1 cellular context compared by ENCODE assay signal in genomic region chr4:17811078-17811603, GRCh38.
TF ChIP-seq lines count a peak whose summit lies in the region.

No MANE protein-coding gene starts in this region.

TF ChIP-seq in K562, 482 proteins besides CTCF, POLR2A, EP300 and RAD21 (continues in another document):
- TF ChIP-seq, protein P1, sequence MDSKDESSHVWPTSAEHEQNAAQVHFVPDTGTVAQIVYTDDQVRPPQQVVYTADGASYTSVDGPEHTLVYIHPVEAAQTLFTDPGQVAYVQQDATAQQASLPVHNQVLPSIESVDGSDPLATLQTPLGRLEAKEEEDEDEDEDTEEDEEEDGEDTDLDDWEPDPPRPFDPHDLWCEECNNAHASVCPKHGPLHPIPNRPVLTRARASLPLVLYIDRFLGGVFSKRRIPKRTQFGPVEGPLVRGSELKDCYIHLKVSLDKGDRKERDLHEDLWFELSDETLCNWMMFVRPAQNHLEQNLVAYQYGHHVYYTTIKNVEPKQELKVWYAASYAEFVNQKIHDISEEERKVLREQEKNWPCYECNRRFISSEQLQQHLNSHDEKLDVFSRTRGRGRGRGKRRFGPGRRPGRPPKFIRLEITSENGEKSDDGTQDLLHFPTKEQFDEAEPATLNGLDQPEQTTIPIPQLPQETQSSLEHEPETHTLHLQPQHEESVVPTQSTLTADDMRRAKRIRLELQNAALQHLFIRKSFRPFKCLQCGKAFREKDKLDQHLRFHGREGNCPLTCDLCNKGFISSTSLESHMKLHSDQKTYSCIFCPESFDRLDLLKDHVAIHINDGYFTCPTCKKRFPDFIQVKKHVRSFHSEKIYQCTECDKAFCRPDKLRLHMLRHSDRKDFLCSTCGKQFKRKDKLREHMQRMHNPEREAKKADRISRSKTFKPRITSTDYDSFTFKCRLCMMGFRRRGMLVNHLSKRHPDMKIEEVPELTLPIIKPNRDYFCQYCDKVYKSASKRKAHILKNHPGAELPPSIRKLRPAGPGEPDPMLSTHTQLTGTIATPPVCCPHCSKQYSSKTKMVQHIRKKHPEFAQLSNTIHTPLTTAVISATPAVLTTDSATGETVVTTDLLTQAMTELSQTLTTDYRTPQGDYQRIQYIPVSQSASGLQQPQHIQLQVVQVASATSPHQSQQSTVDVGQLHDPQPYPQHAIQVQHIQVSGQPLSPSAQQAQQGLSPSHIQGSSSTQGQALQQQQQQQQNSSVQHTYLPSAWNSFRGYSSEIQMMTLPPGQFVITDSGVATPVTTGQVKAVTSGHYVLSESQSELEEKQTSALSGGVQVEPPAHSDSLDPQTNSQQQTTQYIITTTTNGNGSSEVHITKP (IDR thresholded peaks at IDR 0.05; ENCODE audit: partially characterized antibody), result no peak
- TF ChIP-seq PATZ1 (CRISPR knock-in tag; IDR thresholded peaks at IDR 0.05; ENCODE audit: borderline replicate concordance) (no peak), SUPT5H (IDR thresholded peaks at IDR 0.05) (no peak), MAZ (CRISPR knock-in tag; conservative IDR thresholded peaks at IDR 0.05 in 1 of 2, IDR thresholded peaks at IDR 0.05 in 1 of 2) (no peak; a peak in 1 of 4 replicates), ZNF584 (CRISPR knock-in tag; IDR thresholded peaks at IDR 0.05; ENCODE audit: low read depth) (no peak), MEIS2 (IDR thresholded peaks at IDR 0.05; ENCODE audit: partially characterized antibody) (no peak), ZNF24 (IDR thresholded peaks at IDR 0.05) (no peak), CGGBP1 (CRISPR knock-in tag; IDR thresholded peaks at IDR 0.05) (no peak), STAG1 (CRISPR knock-in tag; IDR thresholded peaks at IDR 0.05; ENCODE audit: borderline replicate concordance) (peak; percentile 23; the same call in 1 of the 2 replicates), BHLHE40 (IDR thresholded peaks at IDR 0.05; ENCODE audit: low read length) (no peak), PML (IDR thresholded peaks at IDR 0.05; ENCODE audit: low read length) (no peak), CBFB (CRISPR knock-in tag; IDR thresholded peaks at IDR 0.05) (no peak), ATF1 (CRISPR knock-in tag; IDR thresholded peaks at IDR 0.05) (no peak), ATF1 (tag; IDR thresholded peaks at IDR 0.05) (no peak), TAF7 (tag; IDR thresholded peaks at IDR 0.05) (no peak), E2F4 (CRISPR knock-in tag; IDR thresholded peaks at IDR 0.05; ENCODE audit: low read depth) (no peak), FOXM1 (IDR thresholded peaks at IDR 0.05; ENCODE audit: low read depth) (no peak; the same call in 1 of the 2 replicates), FOXM1 (CRISPR knock-in tag; IDR thresholded peaks at IDR 0.05; ENCODE audit: low read depth) (no peak), SIRT6 (IDR thresholded peaks at IDR 0.05; ENCODE audit: low read depth, low read length) (no peak), NRF1 (conservative IDR thresholded peaks at IDR 0.05 in 1 of 2, IDR thresholded peaks at IDR 0.05 in 1 of 2) (no peak), SAFB2 (IDR thresholded peaks at IDR 0.05; ENCODE audit: borderline replicate concordance, low read depth, low read length, severe bottlenecking) (no peak), GTF2A2 (tag; IDR thresholded peaks at IDR 0.05) (no peak), GABPB2 (CRISPR knock-in tag; conservative IDR thresholded peaks at IDR 0.05) (no peak), ZBTB49 (CRISPR knock-in tag; IDR thresholded peaks at IDR 0.05; ENCODE audit: borderline replicate concordance) (no peak), DNMT1 (IDR thresholded peaks at IDR 0.05) (no peak), NCOA2 (IDR thresholded peaks at IDR 0.05; ENCODE audit: partially characterized antibody in 2 of 2) (no peak), SNRNP70 (optimal IDR thresholded peaks at IDR 0.05; ENCODE audit: low read depth, low read length) (no peak), TSC22D4 (tag; IDR thresholded peaks at IDR 0.05) (no peak), ETS2 (tag; IDR thresholded peaks at IDR 0.05; ENCODE audit: borderline replicate concordance, poor library complexity, severe bottlenecking) (no peak), ELF2 (CRISPR knock-in tag; IDR thresholded peaks at IDR 0.05) (no peak), LEF1 (IDR thresholded peaks at IDR 0.05) (no peak), SNIP1 (IDR thresholded peaks at IDR 0.05; ENCODE audit: low read depth) (no peak), ASH1L (IDR thresholded peaks at IDR 0.05; ENCODE audit: borderline replicate concordance, low read depth, partially characterized antibody) (no peak), ZNF583 (CRISPR knock-in tag; IDR thresholded peaks at IDR 0.05) (no peak), ARID2 (IDR thresholded peaks at IDR 0.05) (no peak), RAD51 (IDR thresholded peaks at IDR 0.05; ENCODE audit: borderline replicate concordance, low read depth) (no peak), JUN (IDR thresholded peaks at IDR 0.05; ENCODE audit: borderline replicate concordance, low read depth, low read length) (no peak), JUN (CRISPR knock-in tag; IDR thresholded peaks at IDR 0.05; ENCODE audit: borderline replicate concordance) (no peak), USF2 (CRISPR knock-in tag; IDR thresholded peaks at IDR 0.05) (no peak), ZNF274 (IDR thresholded peaks at IDR 0.05; ENCODE audit: borderline replicate concordance, low read depth, low read length) (no peak), FOXK2 (conservative IDR thresholded peaks at IDR 0.05 in 1 of 2, IDR thresholded peaks at IDR 0.05 in 1 of 2; ENCODE audit: low read depth in 2 of 2) (no peak), ZNF586 (CRISPR knock-in tag; conservative IDR thresholded peaks at IDR 0.05) (no peak), ZSCAN29 (IDR thresholded peaks at IDR 0.05) (peak; percentile 39; the same call in 1 of the 2 replicates), ZNF133 (CRISPR knock-in tag; IDR thresholded peaks at IDR 0.05) (no peak), SIN3B (IDR thresholded peaks at IDR 0.05; ENCODE audit: low read depth) (no peak)
- TF ChIP-seq, protein P2, sequence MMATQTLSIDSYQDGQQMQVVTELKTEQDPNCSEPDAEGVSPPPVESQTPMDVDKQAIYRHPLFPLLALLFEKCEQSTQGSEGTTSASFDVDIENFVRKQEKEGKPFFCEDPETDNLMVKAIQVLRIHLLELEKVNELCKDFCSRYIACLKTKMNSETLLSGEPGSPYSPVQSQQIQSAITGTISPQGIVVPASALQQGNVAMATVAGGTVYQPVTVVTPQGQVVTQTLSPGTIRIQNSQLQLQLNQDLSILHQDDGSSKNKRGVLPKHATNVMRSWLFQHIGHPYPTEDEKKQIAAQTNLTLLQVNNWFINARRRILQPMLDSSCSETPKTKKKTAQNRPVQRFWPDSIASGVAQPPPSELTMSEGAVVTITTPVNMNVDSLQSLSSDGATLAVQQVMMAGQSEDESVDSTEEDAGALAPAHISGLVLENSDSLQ (IDR thresholded peaks at IDR 0.05), result no peak
- TF ChIP-seq, protein P3, sequence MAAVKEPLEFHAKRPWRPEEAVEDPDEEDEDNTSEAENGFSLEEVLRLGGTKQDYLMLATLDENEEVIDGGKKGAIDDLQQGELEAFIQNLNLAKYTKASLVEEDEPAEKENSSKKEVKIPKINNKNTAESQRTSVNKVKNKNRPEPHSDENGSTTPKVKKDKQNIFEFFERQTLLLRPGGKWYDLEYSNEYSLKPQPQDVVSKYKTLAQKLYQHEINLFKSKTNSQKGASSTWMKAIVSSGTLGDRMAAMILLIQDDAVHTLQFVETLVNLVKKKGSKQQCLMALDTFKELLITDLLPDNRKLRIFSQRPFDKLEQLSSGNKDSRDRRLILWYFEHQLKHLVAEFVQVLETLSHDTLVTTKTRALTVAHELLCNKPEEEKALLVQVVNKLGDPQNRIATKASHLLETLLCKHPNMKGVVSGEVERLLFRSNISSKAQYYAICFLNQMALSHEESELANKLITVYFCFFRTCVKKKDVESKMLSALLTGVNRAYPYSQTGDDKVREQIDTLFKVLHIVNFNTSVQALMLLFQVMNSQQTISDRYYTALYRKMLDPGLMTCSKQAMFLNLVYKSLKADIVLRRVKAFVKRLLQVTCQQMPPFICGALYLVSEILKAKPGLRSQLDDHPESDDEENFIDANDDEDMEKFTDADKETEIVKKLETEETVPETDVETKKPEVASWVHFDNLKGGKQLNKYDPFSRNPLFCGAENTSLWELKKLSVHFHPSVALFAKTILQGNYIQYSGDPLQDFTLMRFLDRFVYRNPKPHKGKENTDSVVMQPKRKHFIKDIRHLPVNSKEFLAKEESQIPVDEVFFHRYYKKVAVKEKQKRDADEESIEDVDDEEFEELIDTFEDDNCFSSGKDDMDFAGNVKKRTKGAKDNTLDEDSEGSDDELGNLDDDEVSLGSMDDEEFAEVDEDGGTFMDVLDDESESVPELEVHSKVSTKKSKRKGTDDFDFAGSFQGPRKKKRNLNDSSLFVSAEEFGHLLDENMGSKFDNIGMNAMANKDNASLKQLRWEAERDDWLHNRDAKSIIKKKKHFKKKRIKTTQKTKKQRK (IDR thresholded peaks at IDR 0.05; ENCODE audit: borderline replicate concordance, low read depth, low read length), result no peak
- TF ChIP-seq, protein P4, sequence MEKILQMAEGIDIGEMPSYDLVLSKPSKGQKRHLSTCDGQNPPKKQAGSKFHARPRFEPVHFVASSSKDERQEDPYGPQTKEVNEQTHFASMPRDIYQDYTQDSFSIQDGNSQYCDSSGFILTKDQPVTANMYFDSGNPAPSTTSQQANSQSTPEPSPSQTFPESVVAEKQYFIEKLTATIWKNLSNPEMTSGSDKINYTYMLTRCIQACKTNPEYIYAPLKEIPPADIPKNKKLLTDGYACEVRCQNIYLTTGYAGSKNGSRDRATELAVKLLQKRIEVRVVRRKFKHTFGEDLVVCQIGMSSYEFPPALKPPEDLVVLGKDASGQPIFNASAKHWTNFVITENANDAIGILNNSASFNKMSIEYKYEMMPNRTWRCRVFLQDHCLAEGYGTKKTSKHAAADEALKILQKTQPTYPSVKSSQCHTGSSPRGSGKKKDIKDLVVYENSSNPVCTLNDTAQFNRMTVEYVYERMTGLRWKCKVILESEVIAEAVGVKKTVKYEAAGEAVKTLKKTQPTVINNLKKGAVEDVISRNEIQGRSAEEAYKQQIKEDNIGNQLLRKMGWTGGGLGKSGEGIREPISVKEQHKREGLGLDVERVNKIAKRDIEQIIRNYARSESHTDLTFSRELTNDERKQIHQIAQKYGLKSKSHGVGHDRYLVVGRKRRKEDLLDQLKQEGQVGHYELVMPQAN (IDR thresholded peaks at IDR 0.05; ENCODE audit: borderline replicate concordance), result peak; percentile 12; the same call in 1 of the 2 replicates
